ENCODE assay signal across 8 cellular contexts in genomic region chr13:27252467-27252866, GRCh38. TPM values are rescaled to one million over a fixed set of nuclear protein-coding genes. Genes with fewer than 3 reads are reported as not detected.
A peak's percentile ranks its signal among the peaks of the same experiment; 100 is the strongest.
DNase-seq lines count a peak whose midpoint lies in the region; ATAC-seq and TF ChIP-seq lines count a peak whose summit lies in the region.

No MANE protein-coding gene starts in this region.

- H3K9me2 ChIP-seq in OCI-LY1 (ENCODE audit: low read depth, low read length): no peaks in the 10 kb centered on the region

- H3K4me1 Mint-ChIP-seq in CD8-positive, alpha-beta T cell (ENCODE audit: low read depth): peaks cover 59% of the 10 kb centered on the region

- CTCF ChIA-PET in CD8-positive, alpha-beta T cell (lab: Charles Lee): interaction anchor here (0.7 to 2.7 kb wide), 3 partner anchors 18 to 267 kb away, joined by 3 to 10 read pairs (median 4); partner anchors contain the start of gene RASL11A

- no peak for TF ChIP-seq CTCF in CD8-positive, alpha-beta T cell (IDR thresholded peaks at IDR 0.05)
- TF ChIP-seq CTCF in OCI-LY1 (IDR thresholded peaks at IDR 0.05; ENCODE audit: low read length) (no peak), epithelial cell of esophagus (IDR thresholded peaks at IDR 0.05; ENCODE audit: insufficient read depth, low read depth, low read length, missing control alignments) (no peak), osteoblast (IDR thresholded peaks at IDR 0.05; ENCODE audit: extremely low read depth, low read depth, low read length) (no peak)

- H2AFZ ChIP-seq in OCI-LY1 (ENCODE audit: low read length): no peak overlapping the region
- no peak overlapping the region for H2AFZ ChIP-seq in osteoblast (ENCODE audit: low read length)

- H3K27ac ChIP-seq in CD8-positive, alpha-beta T cell (ENCODE audit: low read depth, low read length): peak overlapping the region; percentile 98
- peak overlapping the region; percentile 83 for H3K27ac ChIP-seq in OCI-LY1 (ENCODE audit: low read depth, low read length, poor library complexity, severe bottlenecking)
- peak overlapping the region; percentile 99 for H3K27ac ChIP-seq in osteoblast (ENCODE audit: low read depth, low read length)

- H3K9ac ChIP-seq in OCI-LY1 (ENCODE audit: low read length): peak overlapping the region; percentile 99

- H3K36me3 Mint-ChIP-seq in CD8-positive, alpha-beta T cell: peaks cover 69% of the 10 kb centered on the region

- H3K27ac Mint-ChIP-seq in CD8-positive, alpha-beta T cell: peak overlapping the region; percentile 100

- no peak for DNase-seq in CD8-positive, alpha-beta T cell
- no peak for DNase-seq in epithelial cell of esophagus (ENCODE audit: low read depth)
- DNase-seq in osteoblast (ENCODE audit: insufficient read length, low spot score, missing footprints): no peak
- no peak for DNase-seq in nucleus accumbens (lab: John Stamatoyannopoulos, UW)
- no peak for DNase-seq in putamen (ENCODE audit: low spot score)

- H3K27me3 ChIP-seq in CD8-positive, alpha-beta T cell (ENCODE audit: insufficient read depth, low read length): no peaks in the 10 kb centered on the region
- H3K27me3 ChIP-seq in OCI-LY1 (ENCODE audit: insufficient read depth, low read length) (no peaks in the 10 kb centered on the region), osteoblast (ENCODE audit: insufficient read depth, low read length) (no peaks in the 10 kb centered on the region)

- no peaks in the 10 kb centered on the region for H3K9me3 ChIP-seq in CD8-positive, alpha-beta T cell (ENCODE audit: low read length)
- no peaks in the 10 kb centered on the region for H3K9me3 ChIP-seq in OCI-LY1 (ENCODE audit: low read length)
- no peaks in the 10 kb centered on the region for H3K9me3 ChIP-seq in osteoblast (ENCODE audit: low read depth, low read length)

- no peak for ATAC-seq in CD8-positive, alpha-beta T cell
- ATAC-seq in HG02642 (IDR thresholded peaks at IDR 0.05; ENCODE audit: poor library complexity, unreplicated experiment): no peak
- ATAC-seq in GM18907 (IDR thresholded peaks at IDR 0.05; ENCODE audit: unreplicated experiment): no peak

- no peaks in the 10 kb centered on the region for H3K9me3 Mint-ChIP-seq in CD8-positive, alpha-beta T cell

- no peaks in the 10 kb centered on the region for H3F3A ChIP-seq in OCI-LY1 (ENCODE audit: insufficient read depth, low read length)

- H3K4me3 Mint-ChIP-seq in CD8-positive, alpha-beta T cell: peak overlapping the region; percentile 99

- peaks cover 53% of the 10 kb centered on the region for H3K79me2 ChIP-seq in OCI-LY1 (ENCODE audit: insufficient read depth, low read length)
- H3K79me2 ChIP-seq in osteoblast (ENCODE audit: insufficient read depth, low read length): peaks cover 57% of the 10 kb centered on the region

- intact Hi-C loops in CD8-positive, alpha-beta T cell (cut with DNase I, micrococcal nuclease): loop anchor here (5.0 kb wide), 7 partner anchors 195 to 1965 kb away; partner anchors contain the start of genes POMP (in 2 of the 2), CDK8 (in 1 of the 2), MTMR6 (in 1 of the 2) and NUP58 (in 1 of the 2)

- H3K4me3 ChIP-seq in CD8-positive, alpha-beta T cell (ENCODE audit: low read depth, low read length): peak overlapping the region; percentile 93
- H3K4me3 ChIP-seq in OCI-LY1 (ENCODE audit: low read depth, low read length, poor library complexity, severe bottlenecking) (peak overlapping the region; percentile 96), epithelial cell of esophagus (ENCODE audit: low read length) (peak overlapping the region; percentile 71), osteoblast (ENCODE audit: insufficient read depth, low read length) (peak overlapping the region; percentile 96)

- H3K4me2 ChIP-seq in OCI-LY1 (ENCODE audit: low read length) (peak overlapping the region; percentile 83), osteoblast (ENCODE audit: insufficient read depth, low read length) (peak overlapping the region; percentile 95)

- H3K4me1 ChIP-seq in CD8-positive, alpha-beta T cell (ENCODE audit: insufficient read depth, low read length): peaks cover 30% of the 10 kb centered on the region
- H3K4me1 ChIP-seq in OCI-LY1 (ENCODE audit: insufficient read depth, low read length, severe bottlenecking) (peaks cover 30% of the 10 kb centered on the region), osteoblast (ENCODE audit: insufficient read depth, low read length) (peaks cover 20% of the 10 kb centered on the region)

- H4K20me1 ChIP-seq in OCI-LY1 (ENCODE audit: insufficient read depth, low read length): no peaks in the 10 kb centered on the region
- peaks cover 18% of the 10 kb centered on the region for H4K20me1 ChIP-seq in osteoblast (ENCODE audit: insufficient read depth, low read length)

- H3K36me3 ChIP-seq in CD8-positive, alpha-beta T cell (ENCODE audit: insufficient read depth, low read length): peaks cover 4% of the 10 kb centered on the region
- peaks cover 65% of the 10 kb centered on the region for H3K36me3 ChIP-seq in OCI-LY1 (ENCODE audit: insufficient read depth, low read length)
- peaks cover 40% of the 10 kb centered on the region for H3K36me3 ChIP-seq in osteoblast (ENCODE audit: insufficient read depth, low read length)

- POLR2A ChIA-PET in CD8-positive, alpha-beta T cell (lab: Charles Lee): interaction anchor here (0.8 kb wide), 1 partner anchor 42 kb away, joined by 3 read pairs; no protein-coding TSS in a partner anchor

- H3K27me3 Mint-ChIP-seq in CD8-positive, alpha-beta T cell (ENCODE audit: low read depth): no peaks in the 10 kb centered on the region

RNA-seq across cellular contexts. Expression of gene RPL21, which starts 1.1 kb away (rescaled TPM):
- total RNA-seq in CD8-positive, alpha-beta T cell: 1,000 to 10,000 TPM; 2,340 to 2,437 TPM
- 544 and 726 TPM in 2 replicates for total RNA-seq in osteoblast

RNA-seq across cellular contexts. Expression of gene RASL11A, which starts 18.2 kb away (rescaled TPM):
- total RNA-seq in CD8-positive, alpha-beta T cell: 10 to 100 TPM in 1 of 2 experiments, 1 to 10 TPM in 1; 9.0 to 12.9 TPM
- total RNA-seq in osteoblast: 8.8 and 11.9 TPM in 2 replicates
